ENCODE assay signal across 1 cellular context in genomic region chr6:169725270-169726048, GRCh38.
TF ChIP-seq lines count a peak whose summit lies in the region.

No MANE protein-coding gene starts in this region.

TF ChIP-seq in HEK293, 187 proteins besides CTCF, POLR2A, EP300 and RAD21 (continued from another document):
- no peak for TF ChIP-seq PRDM10 (tag by site-specific recombination; IDR thresholded peaks at IDR 0.05)
- no peak for TF ChIP-seq SCRT2 (tag by site-specific recombination; IDR thresholded peaks at IDR 0.05)
- TF ChIP-seq ZNF521 (tag by site-specific recombination; IDR thresholded peaks at IDR 0.05) = no peak
- TF ChIP-seq ZNF561 (tag by site-specific recombination; IDR thresholded peaks at IDR 0.05; ENCODE audit: borderline replicate concordance) = no peak
- peak; percentile 57 for TF ChIP-seq ZNF335 (tag by site-specific recombination; conservative IDR thresholded peaks at IDR 0.05)
- TF ChIP-seq ZXDB (tag by site-specific recombination; IDR thresholded peaks at IDR 0.05) = no peak
- no peak for TF ChIP-seq ZNF175 (tag by site-specific recombination; IDR thresholded peaks at IDR 0.05)
- TF ChIP-seq ZBTB11 (tag by site-specific recombination; conservative IDR thresholded peaks at IDR 0.05; ENCODE audit: low read depth) = no peak
- no peak for TF ChIP-seq ATF2 (tag by site-specific recombination; IDR thresholded peaks at IDR 0.05; ENCODE audit: low read depth)
- no peak for TF ChIP-seq ZNF292 (tag by site-specific recombination; IDR thresholded peaks at IDR 0.05; ENCODE audit: borderline replicate concordance, low read depth)
- no peak for TF ChIP-seq ZNF140 (tag by site-specific recombination; IDR thresholded peaks at IDR 0.05)
- no peak for TF ChIP-seq INSM2 (tag by site-specific recombination; IDR thresholded peaks at IDR 0.05)
- no peak for TF ChIP-seq ZBTB1 (tag by site-specific recombination; IDR thresholded peaks at IDR 0.05)
- no peak for TF ChIP-seq ZNF596 (tag by site-specific recombination; IDR thresholded peaks at IDR 0.05)
- TF ChIP-seq REPIN1 (tag by site-specific recombination; IDR thresholded peaks at IDR 0.05; ENCODE audit: low read depth) = no peak
- peak; percentile 78 for TF ChIP-seq PRDM1 (tag by site-specific recombination; IDR thresholded peaks at IDR 0.05)
- TF ChIP-seq ZNF121 (tag by site-specific recombination; IDR thresholded peaks at IDR 0.05) = no peak
- no peak for TF ChIP-seq ZNF549 (tag by site-specific recombination; IDR thresholded peaks at IDR 0.05)
- TF ChIP-seq PRDM6 (tag by site-specific recombination; IDR thresholded peaks at IDR 0.05) = no peak
- TF ChIP-seq KLF17 (tag by site-specific recombination; IDR thresholded peaks at IDR 0.05) = no peak
- no peak for TF ChIP-seq ZBTB49 (tag by site-specific recombination; IDR thresholded peaks at IDR 0.05; ENCODE audit: low read depth)
- TF ChIP-seq ZBTB26 (tag by site-specific recombination; optimal IDR thresholded peaks at IDR 0.05) = no peak
- TF ChIP-seq SP7 (tag by site-specific recombination; IDR thresholded peaks at IDR 0.05) = 0 out of 2 replicates have a peak, but pooled peaks have one; percentile 3
- TF ChIP-seq BCL11A (tag by site-specific recombination; IDR thresholded peaks at IDR 0.05; ENCODE audit: low read depth) = no peak
- TF ChIP-seq PRDM4 (tag by site-specific recombination; IDR thresholded peaks at IDR 0.05) = no peak
- TF ChIP-seq TSHZ1 (tag by site-specific recombination; IDR thresholded peaks at IDR 0.05; ENCODE audit: borderline replicate concordance) = no peak
- no peak for TF ChIP-seq ZBTB48 (tag by site-specific recombination; IDR thresholded peaks at IDR 0.05)
- TF ChIP-seq ZNF777 (tag by site-specific recombination; IDR thresholded peaks at IDR 0.05; ENCODE audit: borderline replicate concordance) = no peak
- no peak for TF ChIP-seq ZNF157 (tag by site-specific recombination; IDR thresholded peaks at IDR 0.05)
- no peak for TF ChIP-seq ZNF37A (tag by site-specific recombination; IDR thresholded peaks at IDR 0.05)
- TF ChIP-seq ZNF621 (tag by site-specific recombination; IDR thresholded peaks at IDR 0.05) = no peak
- TF ChIP-seq ZBTB21 (tag by site-specific recombination; IDR thresholded peaks at IDR 0.05) = no peak
